Comparison of ENCODE assay signal across 15 cellular contexts in genomic region chr19:55228403-55229031, GRCh38. TPM values are rescaled to one million over a fixed set of nuclear protein-coding genes. Genes with fewer than 3 reads are reported as not detected.
DNase-seq lines count a peak whose midpoint lies in the region; ATAC-seq and TF ChIP-seq lines count a peak whose summit lies in the region.
"Had no signal": no experiment of that assay in that cellular context is flagged by ENCODE, and none has a peak within 500 bp of the region (broad histone marks: within the 10 kb centered on the region; RNA-seq: fewer than 3 reads in every experiment).

Gene TMEM86B (minus strand): TSS chr19:55228763. CDS start chr19:55228741, 22 bp downstream.

- ATAC-seq in right cardiac atrium (no peak), GM21423 (IDR thresholded peaks at IDR 0.05; ENCODE audit: unreplicated experiment) (no peak), GM18502 (IDR thresholded peaks at IDR 0.05; ENCODE audit: poor library complexity, unreplicated experiment) (no peak)
- no peak for ATAC-seq in activated naive CD4-positive, alpha-beta T cell treated with anti-CD3 and anti-CD28 coated beads, Interleukin-2, amount 50 U/mL, for 72 hours

- H3K36me3 Mint-ChIP-seq in activated naive CD4-positive, alpha-beta T cell treated with anti-CD3 and anti-CD28 coated beads, Interleukin-2, amount 50 U/mL, for 72 hours = peaks cover 0 to 8% of the 10 kb centered on the region in 2 donors
- H3K36me3 Mint-ChIP-seq in mesothelial cell of epicardium (peaks cover 11% of the 10 kb centered on the region), type B pancreatic cell (no peaks in the 10 kb centered on the region)

- H3K27ac ChIP-seq in cardiac muscle cell (peak within 1 kb of the TSS; percentile 89), right cardiac atrium (ENCODE audit: low read length) (no peak within 1 kb of the TSS)
- H3K27ac ChIP-seq: neutrophil had no signal

- no peak for DNase-seq in cardiac muscle cell (ENCODE audit: low read depth in 1 of 2, low spot score in 1 of 2)
- no peak for DNase-seq in right cardiac atrium
- no peak for DNase-seq in activated naive CD4-positive, alpha-beta T cell treated with anti-CD3 and anti-CD28 coated beads, Interleukin-2, amount 50 U/mL, for 72 hours (ENCODE audit: low spot score in 2 of 2)
- no peak for DNase-seq in mesothelial cell of epicardium (ENCODE audit: low spot score in 2 of 2, unreplicated experiment in 2 of 2)
- no peak for DNase-seq in type B pancreatic cell (ENCODE audit: extremely low spot score, unreplicated experiment)
- no peak for DNase-seq in NCI-H510A treated with DMSO at 0.1 percent for 48 hours (lab: John Stamatoyannopoulos, UW)
- DNase-seq: DMS 273 treated with DMSO at 0.1 percent for 48 hours; effector memory CD4-positive, alpha-beta T cell; NCI-H146; NCI-H774; SIG-M5 had no signal

- WGBS in right cardiac atrium = 72% methylated on average over 12 of the region's 12 CpGs

- H3K27me3 ChIP-seq in cardiac muscle cell = no peaks in the 10 kb centered on the region
- no peaks in the 10 kb centered on the region for H3K27me3 ChIP-seq in right cardiac atrium (ENCODE audit: control insufficient read depth, insufficient read depth)
- H3K27me3 ChIP-seq: neutrophil had no signal

- intact Hi-C loops in right cardiac atrium (cut with DNase I) = no loop called here

- no peaks in the 10 kb centered on the region for H3K9me3 ChIP-seq in cardiac muscle cell (ENCODE audit: low read depth)
- H3K9me3 ChIP-seq in right cardiac atrium (ENCODE audit: control insufficient read depth, low read length) = no peaks in the 10 kb centered on the region
- H3K9me3 ChIP-seq: neutrophil had no signal

- H3K4me3 ChIP-seq in cardiac muscle cell = no peak within 1 kb of the TSS
- no peak within 1 kb of the TSS for H3K4me3 ChIP-seq in right cardiac atrium (ENCODE audit: low read length)

- H3K4me1 ChIP-seq in cardiac muscle cell (ENCODE audit: low read depth) (peaks cover 10% of the 10 kb centered on the region), right cardiac atrium (ENCODE audit: control insufficient read depth, insufficient read depth, low read length) (no peaks in the 10 kb centered on the region)

- H3K4me1 Mint-ChIP-seq in mesothelial cell of epicardium (peaks cover 3% of the 10 kb centered on the region), type B pancreatic cell (ENCODE audit: unreplicated experiment) (peaks cover 6% of the 10 kb centered on the region)

- TF ChIP-seq CTCF in cardiac muscle cell (IDR thresholded peaks at IDR 0.05; ENCODE audit: low read depth, low read length) (no peak), mesothelial cell of epicardium (IDR thresholded peaks at IDR 0.05; ENCODE audit: unreplicated experiment) (no peak), type B pancreatic cell (conservative IDR thresholded peaks at IDR 0.05) (no peak)

- H3K27ac Mint-ChIP-seq in activated naive CD4-positive, alpha-beta T cell treated with anti-CD3 and anti-CD28 coated beads, Interleukin-2, amount 50 U/mL, for 72 hours = peak within 1 kb of the TSS; percentile 50 to 55
- H3K27ac Mint-ChIP-seq in mesothelial cell of epicardium (peak within 1 kb of the TSS; percentile 50), type B pancreatic cell (peak within 1 kb of the TSS; percentile 56)
- H3K27ac Mint-ChIP-seq: activated T-helper 1 cell treated with anti-CD3 and anti-CD28 coated beads, Interleukin-12 subunit alpha, Interleukin-12 subunit beta, Interleukin-2, Interleukin-4 antibody, amounts not matched to agents 30 ng/mL and 10 ng/mL and 1 ng/mL, durations not matched to agents 14 hours and 24 hours and 36 hours had no signal

- H3K4me3 Mint-ChIP-seq in mesothelial cell of epicardium (no peak within 1 kb of the TSS), type B pancreatic cell (peak within 1 kb of the TSS; percentile 58)
- H3K4me3 Mint-ChIP-seq: activated T-helper 1 cell treated with anti-CD3 and anti-CD28 coated beads, Interleukin-12 subunit alpha, Interleukin-12 subunit beta, Interleukin-2, Interleukin-4 antibody, amounts not matched to agents 30 ng/mL and 10 ng/mL and 1 ng/mL, durations not matched to agents 14 hours and 24 hours and 36 hours had no signal

- no peaks in the 10 kb centered on the region for H3K27me3 Mint-ChIP-seq in mesothelial cell of epicardium (ENCODE audit: low read depth)
- H3K27me3 Mint-ChIP-seq in type B pancreatic cell = no peaks in the 10 kb centered on the region

- H3K9me3 Mint-ChIP-seq in activated naive CD4-positive, alpha-beta T cell treated with anti-CD3 and anti-CD28 coated beads, Interleukin-2, amount 50 U/mL, for 72 hours = no peaks in the 10 kb centered on the region
- H3K9me3 Mint-ChIP-seq in mesothelial cell of epicardium (no peaks in the 10 kb centered on the region), type B pancreatic cell (no peaks in the 10 kb centered on the region)
- H3K9me3 Mint-ChIP-seq: activated T-helper 1 cell treated with anti-CD3 and anti-CD28 coated beads, Interleukin-12 subunit alpha, Interleukin-12 subunit beta, Interleukin-2, Interleukin-4 antibody, amounts not matched to agents 30 ng/mL and 10 ng/mL and 1 ng/mL, durations not matched to agents 14 hours and 24 hours and 36 hours had no signal

- H3K36me3 ChIP-seq in cardiac muscle cell = peaks cover 12% of the 10 kb centered on the region

RNA-seq across cellular contexts. Expression of gene TMEM86B, which starts in this region (rescaled TPM):
- 4.2 and 4.7 TPM in 2 replicates for total RNA-seq in cardiac muscle cell
- polyA plus RNA-seq in cardiac muscle cell = 2.6 and 5.3 TPM in 2 replicates
- 1 to 10 TPM in 3 of 4 donors, under 1 TPM in 1; 0.80 to 2.1 (median 1.3) TPM for total RNA-seq in right cardiac atrium
- 1.6 TPM for polyA plus RNA-seq in right cardiac atrium
- total RNA-seq in activated naive CD4-positive, alpha-beta T cell treated with anti-CD3 and anti-CD28 coated beads, Interleukin-2, amount 50 U/mL, for 72 hours = 1 to 10 TPM; 7.7 to 8.1 TPM
- total RNA-seq in mesothelial cell of epicardium = 5.9 to 6.7 TPM (median 6.7 TPM) in 3 replicates
- 14.4 and 19.0 TPM in 2 replicates for total RNA-seq in type B pancreatic cell (ENCODE audit: low replicate concordance)
